Comparison of ENCODE assay signal across 9 cellular contexts in the genomic region with DNA sequence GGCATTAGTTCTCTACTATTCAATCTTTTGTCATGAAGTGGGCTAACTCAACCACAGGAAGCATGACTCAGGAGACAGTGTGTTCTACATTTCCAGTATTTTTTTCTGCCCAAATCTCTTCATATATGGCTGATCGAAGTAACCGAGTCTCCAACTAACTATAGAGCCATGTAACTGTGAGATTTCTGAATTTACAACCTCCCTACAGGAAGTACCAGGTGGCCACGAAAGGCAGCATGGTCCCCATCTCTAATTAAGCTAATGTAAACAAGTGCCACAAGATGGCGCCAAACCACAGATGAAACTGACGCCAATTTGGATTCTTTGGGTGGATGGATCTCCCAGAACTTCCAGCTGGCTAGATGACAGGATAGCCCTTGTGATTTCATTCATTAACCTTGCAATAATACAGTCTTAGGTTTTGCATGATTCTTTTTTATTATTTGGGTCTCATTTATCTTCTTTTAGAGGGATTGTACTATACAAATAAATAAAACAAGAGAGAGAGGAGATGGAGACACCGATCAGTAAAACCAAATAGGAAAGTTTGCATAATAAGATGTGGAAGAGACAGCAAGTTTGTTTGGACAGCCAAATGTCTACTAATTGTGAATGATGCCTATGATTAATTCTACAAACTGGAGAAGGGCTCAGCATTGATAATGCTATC. TPM values are rescaled to one million over a fixed set of nuclear protein-coding genes. Genes with fewer than 3 reads are reported as not detected.
DNase-seq lines count a peak whose midpoint lies in the region; ATAC-seq and TF ChIP-seq lines count a peak whose summit lies in the region.
"Had no signal": no experiment of that assay in that cellular context is flagged by ENCODE, and none has a peak within 500 bp of the region (broad histone marks: within the 10 kb centered on the region; RNA-seq: fewer than 3 reads in every experiment).

No MANE protein-coding gene starts in this region.

- H3K4me3 ChIP-seq in choroid plexus epithelial cell (ENCODE audit: low read depth, low read length): no peak overlapping the region
- H3K4me3 ChIP-seq in right lobe of liver: no peak overlapping the region
- H3K4me3 ChIP-seq: SJSA1 had no signal

- H3K27me3 ChIP-seq in right lobe of liver: no peaks in the 10 kb centered on the region
- H3K27me3 ChIP-seq: SJSA1 had no signal

- ATAC-seq in GM18861 (IDR thresholded peaks at IDR 0.05; ENCODE audit: unreplicated experiment) (peak; percentile 94), HG03095 (IDR thresholded peaks at IDR 0.05; ENCODE audit: unreplicated experiment) (peak; percentile 90), right lobe of liver (peak; percentile 84 to 93 (median 92))
- ATAC-seq in activated CD4-positive, CD25-positive, alpha-beta regulatory T cell treated with anti-CD3 and anti-CD28 coated beads, Interleukin-2, amount 50 U/mL, for 24 hours: peak; percentile 83 to 85

- DNase-seq in AML-193 (lab: John Stamatoyannopoulos, UW) (peak; percentile 51 to 55), NCI-H2227 treated with DMSO at 0.1 percent for 48 hours (lab: John Stamatoyannopoulos, UW) (peak; percentile 63), choroid plexus epithelial cell (ENCODE audit: low read depth) (peak; percentile 78), right lobe of liver (peak in 2 of 3 donors; percentile 31 to 67)
- peak; percentile 11 for DNase-seq in stimulated activated CD8-positive, alpha-beta memory T cell treated with anti-CD3 and anti-CD28 coated beads, Interleukin-12 subunit alpha, Interleukin-12 subunit beta, amount 100 ng/mL, for 4 hours (ENCODE audit: low read depth)

- intact Hi-C loops in right lobe of liver (cut with DNase I): no loop called here

- no peaks in the 10 kb centered on the region for H3K36me3 ChIP-seq in right lobe of liver
- H3K36me3 ChIP-seq: SJSA1 had no signal

- 15% methylated on average over 6 of the region's 6 CpGs for WGBS in right lobe of liver (ENCODE audit: insufficient coverage, low coverage, low lambda C conversion rate, missing lambda C conversion rate)

- H3K4me1 ChIP-seq in right lobe of liver: peaks cover 0 to 11% (median 0%) of the 10 kb centered on the region in 4 donors
- H3K4me1 ChIP-seq: SJSA1 had no signal

- no peak for TF ChIP-seq POLR2A in right lobe of liver (IDR thresholded peaks at IDR 0.05)

- H3K27ac ChIP-seq in right lobe of liver: no peak overlapping the region
- H3K27ac ChIP-seq: SJSA1 had no signal

- H3K9me3 ChIP-seq in right lobe of liver: no peaks in the 10 kb centered on the region
- H3K9me3 ChIP-seq: SJSA1 had no signal

- TF ChIP-seq CTCF in choroid plexus epithelial cell (conservative IDR thresholded peaks at IDR 0.05; ENCODE audit: low read depth, low read length) (peak; percentile 81), right lobe of liver (IDR thresholded peaks at IDR 0.05) (peak; percentile 53 to 78 (median 72))

RNA-seq across cellular contexts. Expression of a gene that starts 18.3 kb away (rescaled TPM):
- 1 to 10 TPM; 3.3 to 8.2 (median 6.6) TPM for total RNA-seq in right lobe of liver
- total RNA-seq: SJSA1 had no signal

Comparison
In these comparisons a context has a peak if more than half of its experiments do, and no peak if none do; other contexts are left out.
1. DNase-seq: peak in every context shown above with its lines; median percentile 78 in choroid plexus epithelial cell; 63 in NCI-H2227 treated with DMSO at 0.1 percent for 48 hours; 53 in AML-193; 49 in right lobe of liver; 11 in stimulated activated CD8-positive, alpha-beta memory T cell treated with anti-CD3 and anti-CD28 coated beads, Interleukin-12 subunit alpha, Interleukin-12 subunit beta, amount 100 ng/mL, for 4 hours.